Comparison of ENCODE assay signal across 9 cellular contexts in genomic region chr1:39395357-39395831, GRCh38.
DNase-seq lines count a peak whose midpoint lies in the region; ATAC-seq and TF ChIP-seq lines count a peak whose summit lies in the region.
"Had no signal": no experiment of that assay in that cellular context is flagged by ENCODE, and none has a peak within 500 bp of the region (broad histone marks: within the 10 kb centered on the region; RNA-seq: fewer than 3 reads in every experiment).

No MANE protein-coding gene starts in this region.

- no peaks in the 10 kb centered on the region for H3K9me3 Mint-ChIP-seq in progenitor cell of endocrine pancreas (ENCODE audit: low read depth)

- CTCF ChIA-PET in Panc1 (lab: Charles Lee), result no interaction called here

- intact Hi-C loops in Panc1 (cut with micrococcal nuclease; ENCODE audit: unreplicated experiment), result no loop called here

- H3K4me3 ChIP-seq in Panc1 (ENCODE audit: low read depth in 2 of 2, low read length in 2 of 2), result no peak overlapping the region
- H3K4me3 ChIP-seq in fibroblast of mammary gland (ENCODE audit: control insufficient read depth, low read depth, low read length), result no peak overlapping the region

- no TSS peak for BruUV-seq in Panc1 (replicated peaks; lab: Mats Ljungman, UMichigan)

- in situ Hi-C loops in Panc1 (cut with HindIII; ENCODE audit: low pct_unique_long_range_greater_than_20kb, low sequenced_read_pairs), result no loop called here

- POLR2A ChIA-PET in Panc1 (lab: Charles Lee), result interaction anchor here (0.6 kb wide), 1 partner anchor 24 kb away, joined by 3 read pairs; no protein-coding TSS in a partner anchor

- no peak for TF ChIP-seq CTCF in Panc1 (IDR thresholded peaks at IDR 0.05)
- no peak for TF ChIP-seq CTCF in fibroblast of mammary gland (conservative IDR thresholded peaks at IDR 0.05; ENCODE audit: control insufficient read depth, insufficient read depth, low read depth, low read length)
- no peak for TF ChIP-seq CTCF in progenitor cell of endocrine pancreas (IDR thresholded peaks at IDR 0.05; ENCODE audit: unreplicated experiment)

- H3K27ac Mint-ChIP-seq in progenitor cell of endocrine pancreas, result peak overlapping the region; percentile 96

- H3K4me3 Mint-ChIP-seq in progenitor cell of endocrine pancreas (ENCODE audit: low read depth), result no peak overlapping the region

- no peaks in the 10 kb centered on the region for H3K9me3 ChIP-seq in Panc1 (ENCODE audit: control insufficient read depth, insufficient read depth, low read depth, low read length)

- H3K27ac ChIP-seq in Panc1 (ENCODE audit: low read length), result peak overlapping the region; percentile 94
- H3K27ac ChIP-seq: KMS-11 had no signal

- H3K4me1 Mint-ChIP-seq in progenitor cell of endocrine pancreas (ENCODE audit: low read depth), result peaks cover 64% of the 10 kb centered on the region

- H3K36me3 Mint-ChIP-seq in progenitor cell of endocrine pancreas (ENCODE audit: insufficient read depth), result peaks cover 6% of the 10 kb centered on the region

- ATAC-seq in Panc1, result peak; percentile 45
- no peak for ATAC-seq in HG02884 (IDR thresholded peaks at IDR 0.05; ENCODE audit: unreplicated experiment)
- ATAC-seq in HG03108 (IDR thresholded peaks at IDR 0.05; ENCODE audit: unreplicated experiment), result no peak

- no peaks in the 10 kb centered on the region for H3K27me3 Mint-ChIP-seq in progenitor cell of endocrine pancreas

- no peaks in the 10 kb centered on the region for H3K36me3 ChIP-seq in Panc1 (ENCODE audit: control insufficient read depth, insufficient read depth, low read length)

- DNase-seq in GM03348 (ENCODE audit: low spot score) (peak; percentile 85), Panc1 (ENCODE audit: low read depth, low spot score) (no peak), fibroblast of mammary gland (ENCODE audit: low read depth) (peak; percentile 79), progenitor cell of endocrine pancreas (ENCODE audit: low spot score, unreplicated experiment) (no peak), NCI-H1694 (lab: John Stamatoyannopoulos, UW) (no peak), GDM1 (lab: John Stamatoyannopoulos, UW) (no peak)

- peaks cover 89% of the 10 kb centered on the region for H3K4me1 ChIP-seq in Panc1 (ENCODE audit: control insufficient read depth, insufficient read depth, low read length)

- no peaks in the 10 kb centered on the region for H3K27me3 ChIP-seq in Panc1 (ENCODE audit: control insufficient read depth, insufficient read depth, low read length)

Comparison
In these comparisons a context has a peak if more than half of its experiments do, and no peak if none do; other contexts are left out.
1. DNase-seq: peak in GM03348 (single experiment) and fibroblast of mammary gland (single experiment); none in Panc1 (single experiment), progenitor cell of endocrine pancreas (single experiment), NCI-H1694 (single experiment) and GDM1 (single experiment).